16 cellular contexts compared by ENCODE assay signal in genomic region chr9:2012347-2012746, GRCh38.
DNase-seq lines count a peak whose midpoint lies in the region; ATAC-seq and TF ChIP-seq lines count a peak whose summit lies in the region.
"Had no signal": no experiment of that assay in that cellular context is flagged by ENCODE, and none has a peak within 500 bp of the region (broad histone marks: within the 10 kb centered on the region; RNA-seq: fewer than 3 reads in every experiment).

No MANE protein-coding gene starts in this region.

- POLR2A ChIA-PET in GM10248 (lab: Yijun Ruan, JAX) = no interaction called here

- CTCF ChIA-PET in GM10248 (lab: Yijun Ruan, JAX) = interaction anchor here (1.3 kb wide), 2 partner anchors 21 to 73 kb away, joined by 4 read pairs; no protein-coding TSS in a partner anchor

- ATAC-seq in GM18517 (IDR thresholded peaks at IDR 0.05; ENCODE audit: unreplicated experiment) = peak; percentile 31
- ATAC-seq in HG02610 (IDR thresholded peaks at IDR 0.05; ENCODE audit: unreplicated experiment) = peak; percentile 31
- ATAC-seq in HG02642 (IDR thresholded peaks at IDR 0.05; ENCODE audit: poor library complexity, unreplicated experiment) = no peak
- ATAC-seq: psoas muscle had no signal

- no peak for TF ChIP-seq CTCF in GM10248 (IDR thresholded peaks at IDR 0.05; ENCODE audit: control extremely low read depth, extremely low read depth, low read depth, missing control alignments)

- peak; percentile 42 for DNase-seq in GM10248 (ENCODE audit: extremely low spot score)
- DNase-seq in MV-4-11 (lab: John Stamatoyannopoulos, UW) = peak; percentile 29
- no peak for DNase-seq in NCI-H1092 treated with DMSO at 0.1 percent for 48 hours (lab: John Stamatoyannopoulos, UW)
- no peak for DNase-seq in HUDEP-2 (lab: John Stamatoyannopoulos, UW; ENCODE audit: unreplicated experiment in 76 of 76)
- DNase-seq in NCI-H1048 (lab: John Stamatoyannopoulos, UW) = no peak
- DNase-seq: activated CD4-positive, alpha-beta T cell treated with anti-CD3 and anti-CD28 coated beads, Interleukin-2, amount 50 U/mL, for 48 hours; amniotic stem cell; C1 segment of cervical spinal cord; dermis blood vessel endothelial cell; KG1; midbrain; NCI-H187 treated with DMSO at 0.1 percent for 48 hours; psoas muscle had no signal

Comparison
In these comparisons a context has a peak if more than half of its experiments do, and no peak if none do; other contexts are left out.
1. DNase-seq: peak in GM10248 (single experiment) and MV-4-11 (single experiment); none in NCI-H1092 treated with DMSO at 0.1 percent for 48 hours (single experiment), HUDEP-2 (0 of 76) and NCI-H1048 (single experiment).